In genomic region chr5:177429248-177430045, GRCh38 we compare ENCODE assay signal across 9 cellular contexts. TPM values are rescaled to one million over a fixed set of nuclear protein-coding genes. Genes with fewer than 3 reads are reported as not detected.
DNase-seq lines count a peak whose midpoint lies in the region; ATAC-seq, FAIRE-seq and TF ChIP-seq lines count a peak whose summit lies in the region.
"Had no signal": no experiment of that assay in that cellular context is flagged by ENCODE, and none has a peak within 500 bp of the region (broad histone marks: within the 10 kb centered on the region; RNA-seq: fewer than 3 reads in every experiment).

No MANE protein-coding gene starts in this region.

- no peak overlapping the region for H3K4me3 ChIP-seq in GM23338
- H3K4me3 ChIP-seq in duodenal mucosa (ENCODE audit: low read depth in 1 of 2, low read length in 2 of 2), result peak overlapping the region; percentile 7 to 28
- H3K4me3 ChIP-seq in small intestine (ENCODE audit: low read depth in 1 of 2, low read length in 2 of 2), result no peak overlapping the region

- no peaks in the 10 kb centered on the region; the same call in 2 of the 3 replicates for H3K9me3 Mint-ChIP-seq in GM23338

- DNase-seq in GM23338 (ENCODE audit: low spot score) (no peak), small intestine (peak; percentile 58), SHP77 (lab: John Stamatoyannopoulos, UW) (no peak), NCI-H2029 (lab: John Stamatoyannopoulos, UW) (no peak)

- H3K4me1 Mint-ChIP-seq in GM23338, result peaks cover 24% of the 10 kb centered on the region

- peaks cover 21% of the 10 kb centered on the region for H3K79me2 ChIP-seq in GM23338 (replicated peaks; ENCODE audit: insufficient read depth)

- H3K27me3 ChIP-seq in GM23338 (ENCODE audit: insufficient read depth), result no peaks in the 10 kb centered on the region
- no peaks in the 10 kb centered on the region for H3K27me3 ChIP-seq in duodenal mucosa (ENCODE audit: control insufficient read depth in 1 of 2, insufficient read depth in 2 of 2, low read length in 2 of 2)
- no peaks in the 10 kb centered on the region for H3K27me3 ChIP-seq in small intestine (ENCODE audit: control insufficient read depth in 2 of 2, insufficient read depth in 2 of 2, low read length in 2 of 2)

- peaks cover 20% of the 10 kb centered on the region for H3K27me3 Mint-ChIP-seq in GM23338 (ENCODE audit: insufficient read depth, low read depth, poor library complexity)

- H3K27ac ChIP-seq in GM23338 (ENCODE audit: low read depth) (no peak overlapping the region), duodenal mucosa (ENCODE audit: low read depth, low read length) (peak overlapping the region; percentile 59), small intestine (ENCODE audit: low read depth in 1 of 2, low read length in 1 of 2) (peak overlapping the region; percentile 24 to 77)

- no peak overlapping the region for H3K4me2 ChIP-seq in GM23338

- H3K27ac Mint-ChIP-seq in GM23338, result peak overlapping the region; percentile 22; the same call in 1 of the 2 replicates

- peaks cover 13% of the 10 kb centered on the region for H3K36me3 Mint-ChIP-seq in GM23338 (ENCODE audit: low read depth)

- H2AFZ ChIP-seq in GM23338, result no peak overlapping the region

- 68 to 82% (median 80%) methylated on average over 6 of the region's 6 CpGs for WGBS in small intestine, 3 donors

- no peak for FAIRE-seq in small intestine (lab: Jason Lieb, UNC)

- H3K4me1 ChIP-seq in GM23338 (ENCODE audit: insufficient read depth) (peaks cover 20% of the 10 kb centered on the region), duodenal mucosa (ENCODE audit: control insufficient read depth in 1 of 2, insufficient read depth in 2 of 2, low read length in 2 of 2) (peaks cover 42 to 66% of the 10 kb centered on the region in 2 donors), small intestine (ENCODE audit: control insufficient read depth in 2 of 2, insufficient read depth in 1 of 2, low read depth in 1 of 2, low read length in 1 of 2) (peaks cover 0 to 13% of the 10 kb centered on the region in 2 donors)

- TF ChIP-seq CTCF in GM23338 (conservative IDR thresholded peaks at IDR 0.05; ENCODE audit: low read depth in 2 of 2), result no peak

- H3K9me2 ChIP-seq in GM23338 (ENCODE audit: insufficient read depth), result no peaks in the 10 kb centered on the region

- no peaks in the 10 kb centered on the region; the same call in 1 of the 2 replicates for H3K36me3 ChIP-seq in GM23338 (ENCODE audit: insufficient read depth)
- H3K36me3 ChIP-seq in duodenal mucosa (ENCODE audit: control insufficient read depth in 1 of 2, insufficient read depth in 2 of 2, low read length in 2 of 2), result peaks cover 31 to 39% of the 10 kb centered on the region in 2 donors
- peaks cover 5 to 6% of the 10 kb centered on the region in 2 donors for H3K36me3 ChIP-seq in small intestine (ENCODE audit: control insufficient read depth in 2 of 2, insufficient read depth in 2 of 2, low read length in 2 of 2)

- peak overlapping the region in 1 of 2 donors; percentile 43 for H3K9ac ChIP-seq in duodenal mucosa (ENCODE audit: low read depth in 1 of 2, low read length in 2 of 2)

- H3F3A ChIP-seq in GM23338 (replicated peaks; ENCODE audit: low read depth), result peaks cover 16% of the 10 kb centered on the region

- H3K9me3 ChIP-seq in duodenal mucosa (ENCODE audit: control insufficient read depth in 1 of 2, low read length in 2 of 2) (no peaks in the 10 kb centered on the region), small intestine (ENCODE audit: control insufficient read depth, low read depth) (no peaks in the 10 kb centered on the region)

- peak overlapping the region; percentile 16; the same call in 1 of the 3 replicates for H3K4me3 Mint-ChIP-seq in GM23338

- ATAC-seq in GM23338, result no peak
- peak; percentile 10 to 28 for ATAC-seq in activated CD4-positive, CD25-positive, alpha-beta regulatory T cell treated with anti-CD3 and anti-CD28 coated beads, Interleukin-2, amount 50 U/mL, for 24 hours
- ATAC-seq in GM19395 (IDR thresholded peaks at IDR 0.05; ENCODE audit: unreplicated experiment), result no peak
- ATAC-seq in GM21717 (IDR thresholded peaks at IDR 0.05; ENCODE audit: unreplicated experiment), result no peak

- H4K20me1 ChIP-seq in GM23338 (replicated peaks; ENCODE audit: insufficient read depth), result peaks cover 13% of the 10 kb centered on the region

TF ChIP-seq in GM23338, 12 proteins besides CTCF, POLR2A, EP300 and RAD21:
- no peak for TF ChIP-seq ZNF114 (CRISPR knock-in tag; IDR thresholded peaks at IDR 0.05)
- no peak for TF ChIP-seq JUNB (IDR thresholded peaks at IDR 0.05; ENCODE audit: unreplicated experiment)
- no peak for TF ChIP-seq POLR2AphosphoS5 (IDR thresholded peaks at IDR 0.05; ENCODE audit: low read depth)
- TF ChIP-seq NANOG (IDR thresholded peaks at IDR 0.05; ENCODE audit: borderline replicate concordance), result no peak
- TF ChIP-seq, protein P1, sequence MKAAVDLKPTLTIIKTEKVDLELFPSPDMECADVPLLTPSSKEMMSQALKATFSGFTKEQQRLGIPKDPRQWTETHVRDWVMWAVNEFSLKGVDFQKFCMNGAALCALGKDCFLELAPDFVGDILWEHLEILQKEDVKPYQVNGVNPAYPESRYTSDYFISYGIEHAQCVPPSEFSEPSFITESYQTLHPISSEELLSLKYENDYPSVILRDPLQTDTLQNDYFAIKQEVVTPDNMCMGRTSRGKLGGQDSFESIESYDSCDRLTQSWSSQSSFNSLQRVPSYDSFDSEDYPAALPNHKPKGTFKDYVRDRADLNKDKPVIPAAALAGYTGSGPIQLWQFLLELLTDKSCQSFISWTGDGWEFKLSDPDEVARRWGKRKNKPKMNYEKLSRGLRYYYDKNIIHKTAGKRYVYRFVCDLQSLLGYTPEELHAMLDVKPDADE (IDR thresholded peaks at IDR 0.05), result no peak
- TF ChIP-seq ZNF331 (CRISPR knock-in tag; IDR thresholded peaks at IDR 0.05; ENCODE audit: low read depth), result no peak
- no peak for TF ChIP-seq EZH2 (IDR thresholded peaks at IDR 0.05; ENCODE audit: low read depth, unreplicated experiment)
- TF ChIP-seq EZH2phosphoT487 (IDR thresholded peaks at IDR 0.05; ENCODE audit: unreplicated experiment), result no peak
- no peak for TF ChIP-seq CREB1 (CRISPR knock-in tag; IDR thresholded peaks at IDR 0.05; ENCODE audit: low read depth)
- no peak for TF ChIP-seq STAT1 (IDR thresholded peaks at IDR 0.05; ENCODE audit: unreplicated experiment)
- TF ChIP-seq, protein P2, sequence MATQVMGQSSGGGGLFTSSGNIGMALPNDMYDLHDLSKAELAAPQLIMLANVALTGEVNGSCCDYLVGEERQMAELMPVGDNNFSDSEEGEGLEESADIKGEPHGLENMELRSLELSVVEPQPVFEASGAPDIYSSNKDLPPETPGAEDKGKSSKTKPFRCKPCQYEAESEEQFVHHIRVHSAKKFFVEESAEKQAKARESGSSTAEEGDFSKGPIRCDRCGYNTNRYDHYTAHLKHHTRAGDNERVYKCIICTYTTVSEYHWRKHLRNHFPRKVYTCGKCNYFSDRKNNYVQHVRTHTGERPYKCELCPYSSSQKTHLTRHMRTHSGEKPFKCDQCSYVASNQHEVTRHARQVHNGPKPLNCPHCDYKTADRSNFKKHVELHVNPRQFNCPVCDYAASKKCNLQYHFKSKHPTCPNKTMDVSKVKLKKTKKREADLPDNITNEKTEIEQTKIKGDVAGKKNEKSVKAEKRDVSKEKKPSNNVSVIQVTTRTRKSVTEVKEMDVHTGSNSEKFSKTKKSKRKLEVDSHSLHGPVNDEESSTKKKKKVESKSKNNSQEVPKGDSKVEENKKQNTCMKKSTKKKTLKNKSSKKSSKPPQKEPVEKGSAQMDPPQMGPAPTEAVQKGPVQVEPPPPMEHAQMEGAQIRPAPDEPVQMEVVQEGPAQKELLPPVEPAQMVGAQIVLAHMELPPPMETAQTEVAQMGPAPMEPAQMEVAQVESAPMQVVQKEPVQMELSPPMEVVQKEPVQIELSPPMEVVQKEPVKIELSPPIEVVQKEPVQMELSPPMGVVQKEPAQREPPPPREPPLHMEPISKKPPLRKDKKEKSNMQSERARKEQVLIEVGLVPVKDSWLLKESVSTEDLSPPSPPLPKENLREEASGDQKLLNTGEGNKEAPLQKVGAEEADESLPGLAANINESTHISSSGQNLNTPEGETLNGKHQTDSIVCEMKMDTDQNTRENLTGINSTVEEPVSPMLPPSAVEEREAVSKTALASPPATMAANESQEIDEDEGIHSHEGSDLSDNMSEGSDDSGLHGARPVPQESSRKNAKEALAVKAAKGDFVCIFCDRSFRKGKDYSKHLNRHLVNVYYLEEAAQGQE (IDR thresholded peaks at IDR 0.05; ENCODE audit: unreplicated experiment), result no peak

RNA-seq across cellular contexts. Expression of gene GRK6, which starts 3.0 kb away (rescaled TPM):
- 37.2 and 56.8 TPM in 2 replicates for total RNA-seq in GM23338 (2014; rRNA removed; shearing (Covaris generic))
- 13.0 and 18.7 TPM in 2 replicates for polyA plus RNA-seq in GM23338 (2016; fragmentation: Nextera tagmentation; extraction: Ambion mirVana)
- polyA plus RNA-seq in small intestine, result 10 to 100 TPM; 20.4 to 29.5 (median 28.5) TPM

RNA-seq across cellular contexts. Expression of gene PRR7, which starts 17.2 kb away (rescaled TPM):
- 6.4 and 9.7 TPM in 2 replicates for total RNA-seq in GM23338 (2014; rRNA removed; shearing (Covaris generic))
- polyA plus RNA-seq in GM23338 (2016; fragmentation: Nextera tagmentation; extraction: Ambion mirVana) (7.6 and 7.7 TPM in 2 replicates), small intestine (1 to 10 TPM; 1.1 to 3.7 (median 3.0) TPM)

RNA-seq across cellular contexts. Expression of gene F12, which starts 20.1 kb away (rescaled TPM):
- 2.6 and 2.9 TPM in 2 replicates for total RNA-seq in GM23338 (2014; rRNA removed; shearing (Covaris generic))
- polyA plus RNA-seq in GM23338 (2016; fragmentation: Nextera tagmentation; extraction: Ambion mirVana) (8.0 and 8.1 TPM in 2 replicates), small intestine (10 to 100 TPM; 17.0 to 22.4 (median 20.3) TPM)

RNA-seq across cellular contexts. Expression of gene PFN3, which starts 29.0 kb away (rescaled TPM):
- total RNA-seq in GM23338 (2014; rRNA removed; shearing (Covaris generic)), result 1.9 TPM in 1 of 2 replicates, not detected in the other
- polyA plus RNA-seq in GM23338 (2016; fragmentation: Nextera tagmentation; extraction: Ambion mirVana), result 2.0 and 3.1 TPM in 2 replicates
- not detected for polyA plus RNA-seq in small intestine
- total RNA-seq: fibroblast of villous mesenchyme had no signal

RNA-seq across cellular contexts. Expression of gene DBN1, which starts 44.0 kb away (rescaled TPM):
- 242 and 290 TPM in 2 replicates for total RNA-seq in GM23338 (2014; rRNA removed; shearing (Covaris generic))
- polyA plus RNA-seq in GM23338 (2016; fragmentation: Nextera tagmentation; extraction: Ambion mirVana) (102 and 106 TPM in 2 replicates), small intestine (10 to 100 TPM in 1 of 3 donors, 1 to 10 TPM in 2; 1.6 to 32.0 (median 5.1) TPM)

Comparison
In these comparisons a context has a peak if more than half of its experiments do, and no peak if none do; other contexts are left out.
1. ATAC-seq: peak in activated CD4-positive, CD25-positive, alpha-beta regulatory T cell treated with anti-CD3 and anti-CD28 coated beads, Interleukin-2, amount 50 U/mL, for 24 hours (2 of 2); none in GM23338 (single experiment), GM19395 (single experiment) and GM21717 (single experiment).
2. H3K4me3 ChIP-seq: peak in duodenal mucosa (2 of 2); none in GM23338 (single experiment) and small intestine (0 of 2).